ENCODE assay signal across 38 cellular contexts in genomic region chr2:208097801-208098200, GRCh38. TPM values are rescaled to one million over a fixed set of nuclear protein-coding genes. Genes with fewer than 3 reads are reported as not detected.
DNase-seq lines count a peak whose midpoint lies in the region; FAIRE-seq and TF ChIP-seq lines count a peak whose summit lies in the region.
"Had no signal": no experiment of that assay in that cellular context is flagged by ENCODE, and none has a peak within 500 bp of the region (broad histone marks: within the 10 kb centered on the region; RNA-seq: fewer than 3 reads in every experiment).

No MANE protein-coding gene starts in this region.

- TF ChIP-seq CTCF in MCF 10A (IDR thresholded peaks at IDR 0.05; ENCODE audit: unreplicated experiment), result no peak
- TF ChIP-seq CTCF in breast epithelium (IDR thresholded peaks at IDR 0.05), result no peak
- no peak for TF ChIP-seq CTCF in astrocyte (IDR thresholded peaks at IDR 0.05; ENCODE audit: insufficient read depth, low read depth, low read length)
- TF ChIP-seq CTCF in fibroblast of pulmonary artery (IDR thresholded peaks at IDR 0.05; ENCODE audit: low read length, missing control alignments), result no peak

- H3K4me3 ChIP-seq in breast epithelium (no peak overlapping the region), astrocyte (ENCODE audit: insufficient read depth, low read depth, low read length) (no peak overlapping the region), fibroblast of pulmonary artery (replicated peaks; ENCODE audit: low read depth, low read length) (no peak overlapping the region)
- H3K4me3 ChIP-seq: colonic mucosa, GM23338, heart right ventricle, transverse colon had no signal

- H3K4me1 ChIP-seq in breast epithelium, result no peaks in the 10 kb centered on the region
- H3K4me1 ChIP-seq in astrocyte (ENCODE audit: insufficient read depth, low read length), result no peaks in the 10 kb centered on the region
- H3K4me1 ChIP-seq: colonic mucosa, transverse colon had no signal

- POLR2A ChIA-PET in MCF 10A (lab: Yijun Ruan, JAX), result no interaction called here

- FAIRE-seq in astrocyte (lab: Jason Lieb, UNC), result no peak
- FAIRE-seq: bronchial epithelial cell, D721Med had no signal

- H3K27me3 ChIP-seq in breast epithelium (no peaks in the 10 kb centered on the region), astrocyte (ENCODE audit: insufficient read depth, low read length) (no peaks in the 10 kb centered on the region)
- H3K27me3 ChIP-seq: colonic mucosa, transverse colon had no signal

- H3K27ac Mint-ChIP-seq in MCF 10A (ENCODE audit: low read depth, unreplicated experiment), result no peak overlapping the region
- H3K27ac Mint-ChIP-seq in astrocyte (ENCODE audit: unreplicated experiment), result no peak overlapping the region
- H3K27ac Mint-ChIP-seq: activated CD4-positive, alpha-beta memory T cell treated with anti-CD3 and anti-CD28 coated beads, Interleukin-2, amount 10 ng/mL, durations not matched to agents 7 days and 5 days; activated naive CD4-positive, alpha-beta T cell treated with anti-CD3 and anti-CD28 coated beads for 36 hours; CD4-positive, alpha-beta memory T cell; GM23338; nephron had no signal

- no peak overlapping the region for H2AFZ ChIP-seq in astrocyte (ENCODE audit: low read depth, low read length)
- H2AFZ ChIP-seq: GM23338 had no signal

- no peak overlapping the region for H3K4me2 ChIP-seq in astrocyte (ENCODE audit: low read length)
- H3K4me2 ChIP-seq: GM23338 had no signal

- H3K36me3 Mint-ChIP-seq in MCF 10A (ENCODE audit: insufficient read depth, unreplicated experiment), result peaks cover 6% of the 10 kb centered on the region
- no peaks in the 10 kb centered on the region for H3K36me3 Mint-ChIP-seq in astrocyte (ENCODE audit: low read depth, unreplicated experiment)
- H3K36me3 Mint-ChIP-seq: CD4-positive, alpha-beta memory T cell had no signal

- H3K4me1 Mint-ChIP-seq in MCF 10A (ENCODE audit: insufficient read depth, unreplicated experiment) (peaks cover 4% of the 10 kb centered on the region), astrocyte (ENCODE audit: low read depth, unreplicated experiment) (no peaks in the 10 kb centered on the region)

- no peaks in the 10 kb centered on the region for H3K79me2 ChIP-seq in astrocyte (ENCODE audit: insufficient read depth, low read length)

- BruUV-seq in MCF 10A (replicated peaks; lab: Mats Ljungman, UMichigan), result no TSS peak

- no peak overlapping the region for H3K27ac ChIP-seq in breast epithelium
- no peak overlapping the region for H3K27ac ChIP-seq in astrocyte (ENCODE audit: low read depth, low read length)
- H3K27ac ChIP-seq: 22Rv1, colonic mucosa, epithelial cell of prostate, heart right ventricle, transverse colon had no signal

- H3K9me3 Mint-ChIP-seq in MCF 10A (ENCODE audit: unreplicated experiment) (no peaks in the 10 kb centered on the region), astrocyte (ENCODE audit: unreplicated experiment) (no peaks in the 10 kb centered on the region)
- H3K9me3 Mint-ChIP-seq: activated CD4-positive, alpha-beta memory T cell treated with anti-CD3 and anti-CD28 coated beads, Interleukin-2, amount 10 ng/mL, durations not matched to agents 7 days and 5 days; activated naive CD4-positive, alpha-beta T cell treated with anti-CD3 and anti-CD28 coated beads for 36 hours; GM23338; nephron had no signal

- CTCF ChIA-PET in MCF 10A (lab: Yijun Ruan, JAX), result interaction anchor here (1.0 kb wide), 1 partner anchor 158 kb away, joined by 3 read pairs; no protein-coding TSS in a partner anchor

- intact Hi-C loops in MCF 10A (cut with micrococcal nuclease) (no loop called here), breast epithelium (cut with DNase I; ENCODE audit: low total_unique reads) (no loop called here)

- H3K27me3 Mint-ChIP-seq in MCF 10A (ENCODE audit: insufficient read depth, unreplicated experiment), result no peaks in the 10 kb centered on the region
- H3K27me3 Mint-ChIP-seq in astrocyte (ENCODE audit: low read depth, unreplicated experiment), result no peaks in the 10 kb centered on the region

- H3K9me3 ChIP-seq in breast epithelium (no peaks in the 10 kb centered on the region), astrocyte (ENCODE audit: insufficient read depth, low read depth, low read length) (no peaks in the 10 kb centered on the region)
- H3K9me3 ChIP-seq: colonic mucosa, heart right ventricle, transverse colon had no signal

- H3K36me3 ChIP-seq in breast epithelium, result no peaks in the 10 kb centered on the region
- H3K36me3 ChIP-seq in astrocyte (ENCODE audit: insufficient read depth, low read length), result no peaks in the 10 kb centered on the region
- H3K36me3 ChIP-seq: colonic mucosa, heart right ventricle, transverse colon had no signal

- DNase-seq in MCF 10A (ENCODE audit: unreplicated experiment) (peak; percentile 34), breast epithelium (ENCODE audit: low spot score in 2 of 2) (no peak), astrocyte (ENCODE audit: low read depth) (peak; percentile 40), fibroblast of pulmonary artery (ENCODE audit: low read depth) (peak; percentile 32), stromal cell of bone marrow (ENCODE audit: low read depth) (peak; percentile 9), T-helper 9 cell (no peak), NCI-H1694 treated with DMSO at 0.1 percent for 48 hours (lab: John Stamatoyannopoulos, UW) (no peak), NCI-H1930 (lab: John Stamatoyannopoulos, UW) (no peak)
- DNase-seq: activated CD4-positive, alpha-beta memory T cell treated with anti-CD3 and anti-CD28 coated beads, Interleukin-2, amount 10 ng/mL, durations not matched to agents 7 days and 5 days; activated CD4-positive, alpha-beta T cell treated with anti-CD3 and anti-CD28 coated beads for 1 hour; activated CD8-positive, alpha-beta memory T cell treated with anti-CD3 and anti-CD28 coated beads, Interleukin-2, amount 50 U/mL, for 4 hours; activated naive CD4-positive, alpha-beta T cell treated with anti-CD3 and anti-CD28 coated beads for 36 hours; CD4-positive, alpha-beta memory T cell; colonic mucosa; DND-41; effector CD8-positive, alpha-beta T cell; foreskin melanocyte; heart right ventricle; kidney glomerular epithelial cell; NCI-H1092 treated with DMSO at 0.1 percent for 48 hours; NCI-H2081; NCI-H226; NCI-H69; SHP77 treated with DMSO at 0.1 percent for 48 hours; stimulated activated CD4-positive, alpha-beta T cell treated with anti-CD3 and anti-CD28 coated beads, Interleukin-15, amount 100 ng/mL, for 24 hours; stimulated activated CD4-positive, alpha-beta T cell treated with anti-CD3 and anti-CD28 coated beads, Interleukin-4, amount 100 ng/mL, for 4 hours; transverse colon had no signal

- H3K9ac ChIP-seq in astrocyte (ENCODE audit: low read length), result no peak overlapping the region

- no peaks in the 10 kb centered on the region for H4K20me1 ChIP-seq in astrocyte (ENCODE audit: insufficient read depth, low read length)

- TF ChIP-seq POLR2A in breast epithelium (IDR thresholded peaks at IDR 0.05), result no peak

- no peak overlapping the region for H3K4me3 Mint-ChIP-seq in MCF 10A (ENCODE audit: unreplicated experiment)
- H3K4me3 Mint-ChIP-seq in astrocyte (ENCODE audit: unreplicated experiment), result no peak overlapping the region
- H3K4me3 Mint-ChIP-seq: activated CD4-positive, alpha-beta memory T cell treated with anti-CD3 and anti-CD28 coated beads, Interleukin-2, amount 10 ng/mL, durations not matched to agents 7 days and 5 days; activated naive CD4-positive, alpha-beta T cell treated with anti-CD3 and anti-CD28 coated beads for 36 hours; CD4-positive, alpha-beta memory T cell; GM23338; nephron had no signal

RNA-seq across cellular contexts. Expression of gene CRYGD, which starts 26.5 kb away (rescaled TPM):
- total RNA-seq in MCF 10A (2022) (not detected in 2 replicates), breast epithelium (not detected), astrocyte (not detected in 2 replicates)
- total RNA-seq: activated CD4-positive, alpha-beta memory T cell treated with anti-CD3 and anti-CD28 coated beads, Interleukin-2, amount 10 ng/mL, durations not matched to agents 7 days and 5 days; activated naive CD4-positive, alpha-beta T cell treated with anti-CD3 and anti-CD28 coated beads for 36 hours; bronchial epithelial cell; CD4-positive, alpha-beta memory T cell; colonic mucosa; heart right ventricle; HT-29; mucosa of gallbladder; osteoblast; pulmonary artery endothelial cell; T-helper 2 cell treated with Interferon-gamma antibody and Interleukin-4, amounts not matched to agents 100 ng/mL and 5 ng/mL, for 36 hours; transverse colon had no signal

RNA-seq across cellular contexts. Expression of gene CRYGC, which starts 31.8 kb away (rescaled TPM):
- not detected in 2 replicates for total RNA-seq in MCF 10A (2022)
- not detected for total RNA-seq in breast epithelium
- total RNA-seq in astrocyte, result not detected in 2 replicates
- total RNA-seq: activated CD4-positive, alpha-beta memory T cell treated with anti-CD3 and anti-CD28 coated beads, Interleukin-2, amount 10 ng/mL, durations not matched to agents 7 days and 5 days; activated naive CD4-positive, alpha-beta T cell treated with anti-CD3 and anti-CD28 coated beads for 36 hours; bronchial epithelial cell; CD4-positive, alpha-beta memory T cell; colonic mucosa; GM23338; heart right ventricle; HT-29; mucosa of gallbladder; osteoblast; pulmonary artery endothelial cell; T-helper 2 cell treated with Interferon-gamma antibody and Interleukin-4, amounts not matched to agents 100 ng/mL and 5 ng/mL, for 36 hours; transverse colon had no signal

RNA-seq across cellular contexts. Expression of gene CRYGB, which starts 48.2 kb away (rescaled TPM):
- total RNA-seq in MCF 10A (2022) (not detected in 2 replicates), breast epithelium (not detected), astrocyte (not detected in 2 replicates)
- total RNA-seq: activated CD4-positive, alpha-beta memory T cell treated with anti-CD3 and anti-CD28 coated beads, Interleukin-2, amount 10 ng/mL, durations not matched to agents 7 days and 5 days; activated naive CD4-positive, alpha-beta T cell treated with anti-CD3 and anti-CD28 coated beads for 36 hours; bronchial epithelial cell; CD4-positive, alpha-beta memory T cell; colonic mucosa; heart right ventricle; HT-29; mucosa of gallbladder; osteoblast; pulmonary artery endothelial cell; T-helper 2 cell treated with Interferon-gamma antibody and Interleukin-4, amounts not matched to agents 100 ng/mL and 5 ng/mL, for 36 hours; transverse colon had no signal

Comparison
In these comparisons a context has a peak if more than half of its experiments do, and no peak if none do; other contexts are left out.
1. DNase-seq: peak in MCF 10A (single experiment), astrocyte (single experiment), fibroblast of pulmonary artery (single experiment) and stromal cell of bone marrow (single experiment); none in breast epithelium (0 of 2), T-helper 9 cell (single experiment), NCI-H1694 treated with DMSO at 0.1 percent for 48 hours (single experiment) and NCI-H1930 (0 of 2).